9 cellular contexts compared by ENCODE assay signal in the genomic region with DNA sequence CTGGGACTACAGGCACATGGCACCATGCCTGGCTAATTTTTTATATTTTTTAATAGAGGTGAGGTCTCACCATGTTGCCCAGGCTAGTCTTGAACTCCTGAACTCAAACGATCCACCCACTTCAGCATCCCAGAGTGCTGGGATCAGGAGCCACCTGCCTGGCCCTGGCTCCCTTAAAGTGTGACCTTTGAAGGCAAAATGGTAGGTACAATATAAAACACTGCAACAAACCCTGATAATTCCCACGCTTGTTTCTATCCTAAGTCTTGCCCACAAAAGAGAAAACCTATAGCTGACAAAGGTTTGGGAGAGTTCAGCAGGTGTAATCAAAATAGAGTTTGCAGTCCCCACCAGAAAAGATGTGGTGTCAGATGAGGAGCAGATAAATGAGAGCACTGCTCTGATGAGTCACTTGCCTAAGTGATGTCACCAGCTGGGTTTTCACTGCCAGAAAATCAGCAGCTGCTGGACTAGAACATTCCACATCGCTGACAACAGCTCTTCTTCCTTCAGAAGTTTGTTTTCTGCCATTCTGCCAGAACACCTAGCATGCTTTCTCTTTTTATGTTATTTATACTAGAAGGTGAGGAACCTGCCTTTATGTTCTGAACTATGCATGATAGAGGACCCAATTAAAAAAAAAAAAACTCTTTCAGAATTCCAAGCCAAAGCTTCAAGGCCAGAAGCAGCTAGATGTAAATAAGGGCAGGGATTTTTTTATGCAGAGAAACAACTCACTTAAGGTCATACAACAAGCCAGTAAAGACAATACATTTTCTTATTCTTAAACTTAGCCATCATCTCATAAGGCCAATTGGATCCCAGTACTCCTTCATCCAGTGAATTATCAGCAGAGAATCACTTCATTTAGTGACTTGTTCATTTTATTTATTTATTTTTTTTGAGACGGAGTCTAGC. TPM values are rescaled to one million over a fixed set of nuclear protein-coding genes. Genes with fewer than 3 reads are reported as not detected.
DNase-seq lines count a peak whose midpoint lies in the region; TF ChIP-seq lines count a peak whose summit lies in the region.
"Had no signal": no experiment of that assay in that cellular context is flagged by ENCODE, and none has a peak within 500 bp of the region (broad histone marks: within the 10 kb centered on the region; RNA-seq: fewer than 3 reads in every experiment).

No MANE protein-coding gene starts in this region.

- H3K4me3 ChIP-seq in epithelial cell of proximal tubule (ENCODE audit: low read depth, low read length) (no peak overlapping the region), H7 (ENCODE audit: insufficient read depth, low read depth, low read length) (no peak overlapping the region)
- H3K4me3 ChIP-seq: BLaER1 treated with 17β-estradiol and CSF1 and Interleukin-3, amounts not matched to agents 10 nM and 100 nM had no signal

- no peaks in the 10 kb centered on the region for H3K27me3 ChIP-seq in H7 (ENCODE audit: control insufficient read depth, insufficient read depth, low read length)
- H3K27me3 ChIP-seq: BLaER1 treated with 17β-estradiol and CSF1 and Interleukin-3, amounts not matched to agents 10 nM and 100 nM had no signal

- no peaks in the 10 kb centered on the region for H3K36me3 ChIP-seq in H7 (replicated peaks; ENCODE audit: control insufficient read depth, insufficient read depth, low read length)
- H3K36me3 ChIP-seq: BLaER1 treated with 17β-estradiol and CSF1 and Interleukin-3, amounts not matched to agents 10 nM and 100 nM had no signal

- TF ChIP-seq CTCF in epithelial cell of proximal tubule (conservative IDR thresholded peaks at IDR 0.05; ENCODE audit: low read depth, low read length), result no peak

- DNase-seq in NK-92 treated with Interleukin-12 subunit alpha and Interleukin-12 subunit beta, amount 100 ng/mL, for 24 hours (lab: John Stamatoyannopoulos, UW), result peak; percentile 12
- DNase-seq in NK-92 (lab: John Stamatoyannopoulos, UW; ENCODE audit: unreplicated experiment) (no peak), OCI-M1 (lab: John Stamatoyannopoulos, UW) (peak; percentile 21), epithelial cell of proximal tubule (ENCODE audit: low read depth) (peak; percentile 78), pulmonary artery endothelial cell (ENCODE audit: low read depth, low spot score) (peak; percentile 49), NCI-H1694 treated with DMSO at 0.1 percent for 48 hours (lab: John Stamatoyannopoulos, UW) (no peak), H7 (no peak), NCI-H82 (lab: John Stamatoyannopoulos, UW) (no peak)

RNA-seq across cellular contexts. Expression of gene PURB, which starts 18.0 kb away (rescaled TPM):
- total RNA-seq in epithelial cell of proximal tubule, result 5.4 and 6.9 TPM in 2 replicates
- 19.8 and 22.6 TPM in 2 replicates for total RNA-seq in pulmonary artery endothelial cell
- 7.7 and 9.3 TPM in 2 replicates for total RNA-seq in H7 (2014; rRNA removed; shearing (Covaris generic))

RNA-seq across cellular contexts. Expression of gene H2AZ2, which starts 19.4 kb away (rescaled TPM):
- total RNA-seq in epithelial cell of proximal tubule (208 and 276 TPM in 2 replicates), pulmonary artery endothelial cell (234 and 260 TPM in 2 replicates)
- total RNA-seq in H7 (2014; rRNA removed; shearing (Covaris generic)), result 179 and 184 TPM in 2 replicates

Comparison
In these comparisons a context has a peak if more than half of its experiments do, and no peak if none do; other contexts are left out.
1. DNase-seq: peak in NK-92 treated with Interleukin-12 subunit alpha and Interleukin-12 subunit beta, amount 100 ng/mL, for 24 hours (single experiment), OCI-M1 (single experiment), epithelial cell of proximal tubule (single experiment) and pulmonary artery endothelial cell (single experiment); none in NK-92 (single experiment), NCI-H1694 treated with DMSO at 0.1 percent for 48 hours (single experiment), H7 (single experiment) and NCI-H82 (single experiment).